Comparison of ENCODE assay signal across 1 cellular context in genomic region chr13:45807520-45808099, GRCh38.
TF ChIP-seq lines count a peak whose summit lies in the region.

No MANE protein-coding gene starts in this region.

TF ChIP-seq in K562, 482 proteins besides CTCF, POLR2A, EP300 and RAD21 (continued from another document):
- TF ChIP-seq DEAF1 (CRISPR knock-in tag; IDR thresholded peaks at IDR 0.05) = peak; percentile 20; the same call in 1 of the 2 replicates
- no peak for TF ChIP-seq TFE3 (CRISPR knock-in tag; IDR thresholded peaks at IDR 0.05)
- TF ChIP-seq SMC3 (conservative IDR thresholded peaks at IDR 0.05; ENCODE audit: insufficient read depth, low read depth, low read length) = 0 out of 2 replicates have a peak, but pooled peaks have one; percentile 14
- TF ChIP-seq JUND (IDR thresholded peaks at IDR 0.05; ENCODE audit: borderline replicate concordance, low read depth, low read length) = peak; percentile 65; the same call in 1 of the 2 replicates
- peak; percentile 44; the same call in 1 of the 3 replicates for TF ChIP-seq JUND (tag; IDR thresholded peaks at IDR 0.05; ENCODE audit: borderline replicate concordance, low read depth, low read length)
- no peak for TF ChIP-seq XRCC5 (IDR thresholded peaks at IDR 0.05; ENCODE audit: low read depth, low read length)
